16 cellular contexts compared by ENCODE assay signal in genomic region chr1:181119076-181119989, GRCh38. TPM values are rescaled to one million over a fixed set of nuclear protein-coding genes. Genes with fewer than 3 reads are reported as not detected.
DNase-seq lines count a peak whose midpoint lies in the region; ATAC-seq, FAIRE-seq and TF ChIP-seq lines count a peak whose summit lies in the region.
"Had no signal": no experiment of that assay in that cellular context is flagged by ENCODE, and none has a peak within 500 bp of the region (broad histone marks: within the 10 kb centered on the region; RNA-seq: fewer than 3 reads in every experiment).

No MANE protein-coding gene starts in this region.

- no peaks in the 10 kb centered on the region for H3K79me2 ChIP-seq in GM12878 (ENCODE audit: control insufficient read depth, insufficient read depth, low read length)

- TF ChIP-seq CTCF in GM12878 (IDR thresholded peaks at IDR 0.05 in 2 of 3, conservative IDR thresholded peaks at IDR 0.05 in 1 of 3; ENCODE audit: control insufficient read depth in 2 of 3, extremely low read depth in 1 of 3, insufficient read depth in 1 of 3, low read depth in 3 of 3, low read length in 3 of 3) = no peak
- TF ChIP-seq CTCF in pancreas (IDR thresholded peaks at IDR 0.05) = no peak

- no peak for FAIRE-seq in GM12878 (lab: Jason Lieb, UNC)
- no peak for FAIRE-seq in pancreas (lab: Jason Lieb, UNC)

- peak overlapping the region; percentile 88 for H3K27ac Mint-ChIP-seq in stimulated activated effector memory CD8-positive, alpha-beta T cell treated with anti-CD3 and anti-CD28 coated beads, Interleukin-12 subunit alpha, Interleukin-12 subunit beta, amount 100 ng/mL, for 72 hours
- H3K27ac Mint-ChIP-seq: activated CD4-positive, alpha-beta T cell treated with anti-CD3 and anti-CD28 coated beads, Interleukin-2, amount 10 ng/mL, durations not matched to agents 7 days and 5 days; T-helper 1 cell treated with Interleukin-12 subunit alpha and Interleukin-12 subunit beta and Interleukin-4 antibody, amounts not matched to agents 30 μg/mL and 1 μg/mL, for 36 hours had no signal

- H4K20me1 ChIP-seq in GM12878 (ENCODE audit: control insufficient read depth, insufficient read depth) = no peaks in the 10 kb centered on the region
- H4K20me1 ChIP-seq: BLaER1 treated with 17β-estradiol and CSF1 and Interleukin-3, amounts not matched to agents 10 nM and 100 nM had no signal

- H3K9me3 ChIP-seq in GM12878 (replicated peaks; ENCODE audit: control insufficient read depth, insufficient read depth, low read length) (no peaks in the 10 kb centered on the region), pancreas (no peaks in the 10 kb centered on the region)
- H3K9me3 ChIP-seq: BLaER1 treated with 17β-estradiol and CSF1 and Interleukin-3, amounts not matched to agents 10 nM and 100 nM had no signal

- H3K36me3 ChIP-seq in GM12878 (ENCODE audit: control insufficient read depth in 2 of 2, insufficient read depth in 2 of 2, low read length in 1 of 2) (no peaks in the 10 kb centered on the region), pancreas (no peaks in the 10 kb centered on the region)
- H3K36me3 ChIP-seq: BLaER1 treated with 17β-estradiol and CSF1 and Interleukin-3, amounts not matched to agents 10 nM and 100 nM had no signal

- no peak for ATAC-seq in GM12878
- peak; percentile 43 for ATAC-seq in left colon
- ATAC-seq in stimulated activated effector memory CD8-positive, alpha-beta T cell treated with anti-CD3 and anti-CD28 coated beads, Interleukin-12 subunit alpha, Interleukin-12 subunit beta, amount 100 ng/mL, for 72 hours = no peak
- no peak for ATAC-seq in pancreas
- ATAC-seq in SK-N-SH treated with all-trans-retinoic acid at 6 μM for 48 hours = no peak

- H3K27ac ChIP-seq in GM12878 (ENCODE audit: control insufficient read depth, insufficient read depth) = no peak overlapping the region
- H3K27ac ChIP-seq in pancreas = no peak overlapping the region
- H3K27ac ChIP-seq: BLaER1 treated with 17β-estradiol and CSF1 and Interleukin-3, amounts not matched to agents 10 nM and 100 nM had no signal

- no peak overlapping the region for H2AFZ ChIP-seq in GM12878 (ENCODE audit: control insufficient read depth, low read depth, low read length)

- POLR2A ChIA-PET in GM12878 (lab: Charles Lee) = interaction anchor here (0.8 to 1.5 kb wide), 3 partner anchors 14 to 76 kb away, joined by 3 to 8 read pairs (median 4); no protein-coding TSS in a partner anchor

- no peak overlapping the region for H3K4me3 Mint-ChIP-seq in stimulated activated effector memory CD8-positive, alpha-beta T cell treated with anti-CD3 and anti-CD28 coated beads, Interleukin-12 subunit alpha, Interleukin-12 subunit beta, amount 100 ng/mL, for 72 hours
- H3K4me3 Mint-ChIP-seq: activated CD4-positive, alpha-beta T cell treated with anti-CD3 and anti-CD28 coated beads, Interleukin-2, amount 10 ng/mL, durations not matched to agents 7 days and 5 days; T-helper 1 cell treated with Interleukin-12 subunit alpha and Interleukin-12 subunit beta and Interleukin-4 antibody, amounts not matched to agents 30 μg/mL and 1 μg/mL, for 36 hours had no signal

- no peak for TF ChIP-seq EP300 in GM12878 (IDR thresholded peaks at IDR 0.05; ENCODE audit: borderline replicate concordance in 1 of 2, control insufficient read depth in 1 of 2, low read depth in 2 of 2, low read length in 2 of 2)

- H3K9ac ChIP-seq in GM12878 (ENCODE audit: control insufficient read depth, insufficient read depth, low read length) = no peak overlapping the region
- H3K9ac ChIP-seq: BLaER1 treated with 17β-estradiol and CSF1 and Interleukin-3, amounts not matched to agents 10 nM and 100 nM had no signal

- no peak for TF ChIP-seq RAD21 in GM12878 (IDR thresholded peaks at IDR 0.05; ENCODE audit: insufficient read depth, low read depth, low read length)

- DNase-seq in HPDE6-E6E7 (ENCODE audit: extremely low spot score) = peak; percentile 92
- DNase-seq in GM12878 (ENCODE audit: low read depth, low spot score) = no peak
- DNase-seq in left colon = no peak
- no peak for DNase-seq in stimulated activated effector memory CD8-positive, alpha-beta T cell treated with anti-CD3 and anti-CD28 coated beads, Interleukin-12 subunit alpha, Interleukin-12 subunit beta, amount 100 ng/mL, for 72 hours (ENCODE audit: low spot score in 2 of 2)
- DNase-seq in pancreas = no peak
- DNase-seq in HCEC 1CT = no peak
- DNase-seq in NCI-H526 treated with DMSO at 0.1 percent for 48 hours (lab: John Stamatoyannopoulos, UW) = no peak
- DNase-seq: activated CD4-positive, alpha-beta T cell treated with anti-CD3 and anti-CD28 coated beads, Interleukin-2, amount 10 ng/mL, durations not matched to agents 7 days and 5 days; dermis blood vessel endothelial cell; H7; NCI-H446; stimulated activated CD4-positive, alpha-beta T cell treated with anti-CD3 and anti-CD28 coated beads, Interleukin-4, amount 100 ng/mL, for 24 hours; stimulated activated naive CD4-positive, alpha-beta T cell had no signal

- H3K27me3 ChIP-seq in GM12878 (replicated peaks in 1 of 2; ENCODE audit: control insufficient read depth in 2 of 2, insufficient read depth in 2 of 2, low read length in 1 of 2) = no peaks in the 10 kb centered on the region
- H3K27me3 ChIP-seq in pancreas = no peaks in the 10 kb centered on the region
- H3K27me3 ChIP-seq: BLaER1 treated with 17β-estradiol and CSF1 and Interleukin-3, amounts not matched to agents 10 nM and 100 nM had no signal

- H3K4me1 ChIP-seq in GM12878 (ENCODE audit: control insufficient read depth, insufficient read depth, low read length) (peaks cover 5% of the 10 kb centered on the region; the same call in 1 of the 2 replicates), pancreas (no peaks in the 10 kb centered on the region)

- H3K9me3 Mint-ChIP-seq in stimulated activated effector memory CD8-positive, alpha-beta T cell treated with anti-CD3 and anti-CD28 coated beads, Interleukin-12 subunit alpha, Interleukin-12 subunit beta, amount 100 ng/mL, for 72 hours = no peaks in the 10 kb centered on the region
- H3K9me3 Mint-ChIP-seq: activated CD4-positive, alpha-beta T cell treated with anti-CD3 and anti-CD28 coated beads, Interleukin-2, amount 10 ng/mL, durations not matched to agents 7 days and 5 days; T-helper 1 cell treated with Interleukin-12 subunit alpha and Interleukin-12 subunit beta and Interleukin-4 antibody, amounts not matched to agents 30 μg/mL and 1 μg/mL, for 36 hours had no signal

- intact Hi-C loops in GM12878 (cut with micrococcal nuclease; ENCODE audit: unreplicated experiment) (no loop called here), left colon (cut with DNase I, micrococcal nuclease) (no loop called here), pancreas (cut with DNase I) (no loop called here)

- H3K4me3 ChIP-seq in GM12878 = no peak overlapping the region
- no peak overlapping the region for H3K4me3 ChIP-seq in pancreas
- H3K4me3 ChIP-seq: BLaER1 treated with 17β-estradiol and CSF1 and Interleukin-3, amounts not matched to agents 10 nM and 100 nM had no signal

- CTCF ChIA-PET in GM12878 (lab: Yijun Ruan, JAX) = interaction anchor here (1.2 to 38.4 kb wide), 2 partner anchors 12 to 21 kb away, joined by 5 to 1067 read pairs; no protein-coding TSS in a partner anchor

- H3K4me2 ChIP-seq in GM12878 (ENCODE audit: control insufficient read depth, insufficient read depth) = no peak overlapping the region

- SMC1A ChIA-PET in GM12878 (lab: Charles Lee; ENCODE audit: uncharacterized antibody, unreplicated experiment) = interaction anchor here (1.2 to 39.2 kb wide), 4 partner anchors 9 to 21 kb away, joined by 3 to 1399 read pairs (median 4); no protein-coding TSS in a partner anchor

- RAD21 ChIA-PET in GM12878 (lab: Charles Lee; ENCODE audit: unreplicated experiment) = interaction anchor here (0.9 to 3.9 kb wide), 3 partner anchors 9 to 19 kb away, joined by 3 to 13 read pairs (median 3); no protein-coding TSS in a partner anchor

- no peaks in the 10 kb centered on the region for H3K36me3 Mint-ChIP-seq in stimulated activated effector memory CD8-positive, alpha-beta T cell treated with anti-CD3 and anti-CD28 coated beads, Interleukin-12 subunit alpha, Interleukin-12 subunit beta, amount 100 ng/mL, for 72 hours

- peaks cover 18% of the 10 kb centered on the region for H3K4me1 Mint-ChIP-seq in stimulated activated effector memory CD8-positive, alpha-beta T cell treated with anti-CD3 and anti-CD28 coated beads, Interleukin-12 subunit alpha, Interleukin-12 subunit beta, amount 100 ng/mL, for 72 hours

- no TSS peak for BruUV-seq in GM12878 (replicated peaks; lab: Mats Ljungman, UMichigan)

- TF ChIP-seq POLR2A in GM12878 (IDR thresholded peaks at IDR 0.05; ENCODE audit: low read depth, low read length) = no peak

- 51% methylated on average over 6 of the region's 6 CpGs for WGBS in GM12878 (ENCODE audit: insufficient coverage, insufficient replicate concordance, low lambda C conversion rate, missing lambda C conversion rate)
- 77% methylated on average over 6 of the region's 6 CpGs for WGBS in pancreas, 2 donors

- in situ Hi-C loops in GM12878 (cut with MboI) = no loop called here

TF ChIP-seq in SK-N-SH treated with all-trans-retinoic acid at 6 μM for 48 hours, 23 proteins besides CTCF, POLR2A, EP300 and RAD21 (continues in another document):
- no peak for TF ChIP-seq GLIS3 (CRISPR knock-in tag; IDR thresholded peaks at IDR 0.05)

RNA-seq across cellular contexts. Expression of gene IER5, which starts 30.8 kb away (rescaled TPM):
- total RNA-seq in GM12878 (2013; cell fraction: nucleolus; rRNA removed) = 88.8 and 93.7 TPM in 2 replicates
- 65.4 and 69.4 TPM in 2 replicates for total RNA-seq in GM12878 (2014; rRNA removed)
- 32.7 and 34.9 TPM in 2 replicates for total RNA-seq in GM12878 (2014; rRNA removed; fragmentation: Illumina TruSeq; extraction: Trizol)
- 73.9 and 75.2 TPM in 2 replicates for total RNA-seq in GM12878 (2021)
- 6.6 TPM for polyA plus RNA-seq in GM12878 (2011; ENCODE audit: low read depth)
- 36.4 and 44.1 TPM in 2 replicates for polyA plus RNA-seq in GM12878 (2011; rRNA removed)
- polyA plus RNA-seq in GM12878 (2011; cell fraction: cytosol; rRNA removed) = 32.3 and 38.9 TPM in 2 replicates
- 59.7 and 70.4 TPM in 2 replicates for polyA plus RNA-seq in GM12878 (2011; cell fraction: nucleus; rRNA removed)
- polyA plus RNA-seq in GM12878 (2012) = 24.5 and 28.7 TPM in 2 replicates
- polyA plus RNA-seq in GM12878 (2014; fragmentation: Illumina TruSeq; extraction: Trizol) = 22.4 and 26.2 TPM in 2 replicates
- 10 to 100 TPM in 1 of 2 experiments, 1 to 10 TPM in 1; 6.2 to 19.5 TPM for polyA plus RNA-seq in GM12878 (2014; fragmentation: Nextera tagmentation; extraction: Ambion mirVana)
- 52.3 and 62.0 TPM in 2 replicates for polyA plus RNA-seq in GM12878 (2014; rRNA removed)
- 10 to 100 TPM in 1 of 2 experiments, 1 to 10 TPM in 1; 4.3 to 11.7 TPM for polyA plus RNA-seq in GM12878 (2016; fragmentation: Nextera tagmentation; extraction: Ambion mirVana)
- 30.4 and 44.0 TPM in 2 replicates for polyA minus RNA-seq in GM12878 (2011; rRNA and poly(A)+ RNA removed)
- polyA minus RNA-seq in GM12878 (2011; cell fraction: cytosol; rRNA and poly(A)+ RNA removed) = 24.5 TPM in 2 replicates
- 69.0 and 99.9 TPM in 2 replicates for polyA minus RNA-seq in GM12878 (2011; cell fraction: nucleus; rRNA and poly(A)+ RNA removed)
- total RNA-seq in left colon = 10 to 100 TPM; 13.8 to 19.8 TPM
- total RNA-seq in pancreas = 1 to 10 TPM; 2.6 to 6.8 (median 3.5) TPM
- 1 to 10 TPM; 2.3 to 2.8 TPM for polyA plus RNA-seq in pancreas
